In the genomic region with DNA sequence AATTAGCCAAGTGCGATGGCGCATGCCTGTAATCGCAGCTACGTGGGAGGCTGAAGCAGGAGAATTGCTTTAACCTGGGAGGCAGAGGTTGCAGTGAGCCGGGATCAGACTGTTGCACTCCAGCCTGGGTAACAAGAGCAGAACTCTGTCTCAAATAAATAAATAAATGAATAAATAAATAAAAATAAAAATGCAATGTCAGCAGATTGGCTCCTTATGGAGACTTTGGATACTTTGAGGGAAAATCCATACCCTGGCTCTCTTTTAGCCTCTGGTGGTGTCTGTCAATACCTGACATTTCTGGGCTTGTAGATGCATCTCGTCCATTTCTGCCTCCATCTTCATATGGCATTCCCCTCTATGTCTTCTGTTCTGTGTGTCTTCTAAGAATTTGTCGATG, we compare ENCODE assay signal across 30 cellular contexts.
"Had no signal": no experiment of that assay in that cellular context is flagged by ENCODE, and none has a peak within 500 bp of the region (broad histone marks: within the 10 kb centered on the region; RNA-seq: fewer than 3 reads in every experiment).

No MANE protein-coding gene starts in this region.

- H3K27me3 ChIP-seq: neutrophil, spleen, testis, tibial artery, transverse colon, upper lobe of right lung, uterus had no signal

- H3K27ac Mint-ChIP-seq: naive thymus-derived CD8-positive, alpha-beta T cell; natural killer cell treated with Interleukin-12 subunit alpha and Interleukin-12 subunit beta and Interleukin-15 and Interleukin-18, amount 100 ng/mL, for 72 hours; nephron progenitor cell; stimulated activated memory B cell treated with anti-CD40 and anti-IgM and Interleukin-4, amounts not matched to agents 10 μg/mL and 1 μg/mL and 100 μg/mL, for 72 hours; stimulated activated naive CD8-positive, alpha-beta T cell treated with anti-CD3 and anti-CD28 coated beads, Interleukin-15, amount 100 ng/mL, for 72 hours; type B pancreatic cell had no signal

- H3K27ac ChIP-seq: neutrophil, pancreas, prostate gland, skin epidermis, spleen, suprapubic skin, testis, tibial artery, transverse colon, upper lobe of right lung, uterus had no signal

- DNase-seq: naive thymus-derived CD8-positive, alpha-beta T cell; nephron progenitor cell; nucleus accumbens; pancreas; right cardiac atrium; spleen; stimulated activated CD4-positive, alpha-beta T cell treated with anti-CD3 and anti-CD28 coated beads, Interleukin-12 subunit alpha, Interleukin-12 subunit beta, amount 100 ng/mL, for 4 hours; stimulated activated CD4-positive, alpha-beta T cell treated with anti-CD3 and anti-CD28 coated beads, Interleukin-1b, Interleukin-23, amount 100 ng/mL, for 48 hours; stimulated activated CD4-positive, alpha-beta T cell treated with anti-CD3 and anti-CD28 coated beads, Interleukin-4, amount 100 ng/mL, for 1 hour; stimulated activated CD4-positive, alpha-beta T cell treated with anti-CD3 and anti-CD28 coated beads, Interleukin-4, amount 100 ng/mL, for 4 hours; stimulated activated CD8-positive, alpha-beta memory T cell treated with anti-CD3 and anti-CD28 coated beads, Interleukin-4, amount 100 ng/mL, for 48 hours; stimulated activated naive CD4-positive, alpha-beta T cell; stimulated activated naive CD8-positive, alpha-beta T cell treated with anti-CD3 and anti-CD28 coated beads, Interleukin-15, amount 100 ng/mL, for 72 hours; stimulated activated naive CD8-positive, alpha-beta T cell treated with anti-CD3 and anti-CD28 coated beads, Interleukin-15, Interleukin-2, amounts not matched to agents 100 U/mL and 50 U/mL, for 24 hours; substantia nigra; testis; tibial artery; transverse colon; upper lobe of right lung; uterus had no signal

- H3K36me3 Mint-ChIP-seq: naive thymus-derived CD8-positive, alpha-beta T cell; natural killer cell treated with Interleukin-12 subunit alpha and Interleukin-12 subunit beta and Interleukin-15 and Interleukin-18, amount 100 ng/mL, for 72 hours; stimulated activated memory B cell treated with anti-CD40 and anti-IgM and Interleukin-4, amounts not matched to agents 10 μg/mL and 1 μg/mL and 100 μg/mL, for 72 hours; type B pancreatic cell had no signal

- H3K4me2 ChIP-seq: smooth muscle cell had no signal

- H3K4me3 Mint-ChIP-seq: naive thymus-derived CD8-positive, alpha-beta T cell; natural killer cell treated with Interleukin-12 subunit alpha and Interleukin-12 subunit beta and Interleukin-15 and Interleukin-18, amount 100 ng/mL, for 72 hours; nephron progenitor cell; neural crest cell; stimulated activated memory B cell treated with anti-CD40 and anti-IgM and Interleukin-4, amounts not matched to agents 10 μg/mL and 1 μg/mL and 100 μg/mL, for 72 hours; stimulated activated naive CD8-positive, alpha-beta T cell treated with anti-CD3 and anti-CD28 coated beads, Interleukin-15, amount 100 ng/mL, for 72 hours; type B pancreatic cell had no signal

- H3K36me3 ChIP-seq: neutrophil, pancreas, prostate gland, spleen, suprapubic skin, tibial artery, transverse colon, upper lobe of right lung, uterus had no signal

- H3K9me3 Mint-ChIP-seq: nephron progenitor cell, neural crest cell, type B pancreatic cell had no signal

- H3K4me1 ChIP-seq: pancreas, prostate gland, spleen, suprapubic skin, testis, tibial artery, transverse colon, upper lobe of right lung, uterus had no signal

- H3K27me3 Mint-ChIP-seq: naive thymus-derived CD8-positive, alpha-beta T cell; natural killer cell treated with Interleukin-12 subunit alpha and Interleukin-12 subunit beta and Interleukin-15 and Interleukin-18, amount 100 ng/mL, for 72 hours; stimulated activated memory B cell treated with anti-CD40 and anti-IgM and Interleukin-4, amounts not matched to agents 10 μg/mL and 1 μg/mL and 100 μg/mL, for 72 hours; stimulated activated naive CD8-positive, alpha-beta T cell treated with anti-CD3 and anti-CD28 coated beads, Interleukin-15, amount 100 ng/mL, for 72 hours had no signal

- H3K4me3 ChIP-seq: pancreas, prostate gland, skin epidermis, smooth muscle cell, spleen, suprapubic skin, testis, tibial artery, transverse colon, upper lobe of right lung, uterus had no signal

- H3K9me3 ChIP-seq: neutrophil, pancreas, prostate gland, suprapubic skin, testis, tibial artery, transverse colon, upper lobe of right lung, uterus had no signal

- H3K4me1 Mint-ChIP-seq: naive thymus-derived CD8-positive, alpha-beta T cell; neural crest cell; stimulated activated memory B cell treated with anti-CD40 and anti-IgM and Interleukin-4, amounts not matched to agents 10 μg/mL and 1 μg/mL and 100 μg/mL, for 72 hours; stimulated activated naive CD8-positive, alpha-beta T cell treated with anti-CD3 and anti-CD28 coated beads, Interleukin-15, amount 100 ng/mL, for 72 hours had no signal

- FAIRE-seq: pancreas had no signal

- ATAC-seq: naive thymus-derived CD8-positive, alpha-beta T cell; natural killer cell treated with Interleukin-12 subunit alpha and Interleukin-12 subunit beta and Interleukin-15 and Interleukin-18, amount 100 ng/mL, for 72 hours; pancreas; right cardiac atrium; sciatic nerve; stimulated activated memory B cell treated with anti-CD40 and anti-IgM and Interleukin-4, amounts not matched to agents 10 μg/mL and 1 μg/mL and 100 μg/mL, for 72 hours; stimulated activated naive CD8-positive, alpha-beta T cell treated with anti-CD3 and anti-CD28 coated beads, Interleukin-15, amount 100 ng/mL, for 72 hours; stimulated activated naive CD8-positive, alpha-beta T cell treated with anti-CD3 and anti-CD28 coated beads, Interleukin-15, Interleukin-2, amounts not matched to agents 100 U/mL and 50 U/mL, for 24 hours; upper lobe of right lung had no signal
